In the genomic region with DNA sequence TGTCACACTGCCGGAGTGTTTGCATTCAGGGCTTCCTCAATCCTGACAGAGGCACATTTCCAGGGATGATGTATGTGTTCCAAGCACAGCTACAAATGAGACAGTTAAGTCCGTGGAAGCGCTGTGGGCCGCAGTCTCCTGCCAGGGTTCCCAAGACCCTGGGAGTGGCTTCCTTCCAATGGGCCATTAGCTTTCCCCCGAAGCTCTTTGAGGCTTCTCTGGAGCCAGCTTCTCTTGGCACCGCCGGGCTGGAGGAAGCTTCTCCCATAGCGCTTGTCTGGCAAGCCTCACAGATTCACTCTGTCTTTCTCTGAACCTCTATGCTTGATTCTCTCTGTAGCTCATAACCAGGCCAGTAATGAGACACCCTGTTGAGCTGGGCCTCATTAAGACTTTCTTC, we compare ENCODE assay signal across 19 cellular contexts.
"Had no signal": no experiment of that assay in that cellular context is flagged by ENCODE, and none has a peak within 500 bp of the region (broad histone marks: within the 10 kb centered on the region; RNA-seq: fewer than 3 reads in every experiment).

No MANE protein-coding gene starts in this region.

- H3K27me3 ChIP-seq: colonic mucosa, gastroesophageal sphincter, hepatocyte, right lobe of liver, upper lobe of left lung had no signal

- H3K9me3 ChIP-seq: colonic mucosa, gastroesophageal sphincter, prostate gland, right lobe of liver, thoracic aorta, upper lobe of left lung had no signal

- H3K4me1 ChIP-seq: colonic mucosa, gastroesophageal sphincter, prostate gland, right lobe of liver, upper lobe of left lung had no signal

- H3K4me3 ChIP-seq: colonic mucosa, gastroesophageal sphincter, hepatocyte, lung, prostate gland, right lobe of liver, smooth muscle cell, thoracic aorta, upper lobe of left lung had no signal

- H3K79me2 ChIP-seq: hepatocyte had no signal

- H2AFZ ChIP-seq: hepatocyte had no signal

- H3K36me3 ChIP-seq: colonic mucosa, gastroesophageal sphincter, prostate gland, right lobe of liver, thoracic aorta, upper lobe of left lung had no signal

- DNase-seq: activated CD4-positive, alpha-beta T cell treated with anti-CD3 and anti-CD28 coated beads, Interleukin-2, amount 10 ng/mL, durations not matched to agents 24 days and 14 days; activated CD8-positive, alpha-beta T cell treated with anti-CD3 and anti-CD28 coated beads for 36 hours; activated naive CD4-positive, alpha-beta T cell treated with Interleukin-2 at 50 U/mL for 16 hours; activated naive CD8-positive, alpha-beta T cell treated with anti-CD3 and anti-CD28 coated beads, Interleukin-2, amount 10 ng/mL, durations not matched to agents 7 days and 5 days; activated T-cell treated with anti-CD3 and anti-CD28 coated beads, Interleukin-2, amount 50 U/mL, for 1 hour; colonic mucosa; kidney; right lobe of liver; stimulated activated CD4-positive, alpha-beta T cell treated with anti-CD3 and anti-CD28 coated beads, Interleukin-4, amount 100 ng/mL, for 24 hours; upper lobe of left lung had no signal

- H3K27ac ChIP-seq: colonic mucosa, gastroesophageal sphincter, hepatocyte, prostate gland, right lobe of liver, thoracic aorta, upper lobe of left lung had no signal

- ATAC-seq: activated CD8-positive, alpha-beta T cell treated with anti-CD3 and anti-CD28 coated beads for 36 hours; esophagus mucosa; gastroesophageal sphincter; left lobe of liver; right lobe of liver; stimulated activated effector memory CD8-positive, alpha-beta T cell treated with anti-CD3 and anti-CD28 coated beads, Interleukin-12 subunit alpha, Interleukin-12 subunit beta, amount 100 ng/mL, for 72 hours had no signal

- H3K4me2 ChIP-seq: hepatocyte, smooth muscle cell had no signal
